In the genomic region with DNA sequence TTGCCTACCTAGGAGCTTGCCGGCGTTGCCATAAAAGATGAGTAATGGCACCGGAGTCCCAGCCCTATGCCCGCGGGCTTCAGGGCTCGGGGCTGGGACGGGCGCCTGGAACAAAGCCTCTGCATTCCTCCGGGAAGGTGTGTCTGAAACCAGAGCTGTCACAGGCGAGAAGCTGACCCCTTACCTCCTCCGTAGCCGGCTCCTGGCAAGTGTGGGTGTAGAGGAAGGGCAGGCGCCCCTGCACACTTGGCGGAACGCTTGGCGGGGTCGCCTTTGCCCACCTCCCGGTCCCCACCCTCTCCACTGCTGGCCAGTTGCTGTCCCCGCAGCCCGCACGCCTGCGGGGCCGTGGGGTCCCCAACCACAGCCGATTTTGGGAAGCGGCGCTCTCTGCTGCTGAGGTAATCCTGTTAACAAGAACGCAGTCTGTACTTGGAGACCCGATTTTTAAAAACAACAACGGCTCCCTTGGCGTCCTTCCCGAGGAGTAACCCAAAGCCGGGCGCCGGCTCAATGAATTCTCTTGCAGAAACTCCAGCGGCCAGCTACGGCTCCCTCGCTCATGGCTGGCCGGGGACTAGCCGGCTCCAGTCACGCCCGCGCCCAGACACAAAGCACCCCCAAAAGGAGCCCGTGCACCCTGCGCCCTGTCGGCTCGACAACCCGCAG, we compare ENCODE assay signal across 9 cellular contexts.
DNase-seq lines count a peak whose midpoint lies in the region; ATAC-seq and TF ChIP-seq lines count a peak whose summit lies in the region.
"Had no signal": no experiment of that assay in that cellular context is flagged by ENCODE, and none has a peak within 500 bp of the region (broad histone marks: within the 10 kb centered on the region; RNA-seq: fewer than 3 reads in every experiment).

No MANE protein-coding gene starts in this region.

- no peak for DNase-seq in activated CD8-positive, alpha-beta memory T cell treated with anti-CD3 and anti-CD28 coated beads, Interleukin-2, amount 10 ng/mL, durations not matched to agents 7 days and 5 days
- DNase-seq in activated CD8-positive, alpha-beta memory T cell treated with anti-CD3 and anti-CD28 coated beads, Interleukin-2, amount 50 U/mL, for 48 hours = no peak
- DNase-seq in HT-29 (ENCODE audit: low spot score) (peak; percentile 97), MCF 10A (ENCODE audit: unreplicated experiment) (peak; percentile 85), islet precursor cell (peak; percentile 94), RPMI8226 (no peak)

- peak overlapping the region; percentile 7 for H3K4me3 Mint-ChIP-seq in activated CD8-positive, alpha-beta memory T cell treated with anti-CD3 and anti-CD28 coated beads, Interleukin-2, amount 10 ng/mL, durations not matched to agents 7 days and 5 days
- H3K4me3 Mint-ChIP-seq in MCF 10A (ENCODE audit: unreplicated experiment) = peak overlapping the region; percentile 79
- H3K4me3 Mint-ChIP-seq in stimulated activated memory B cell treated with anti-CD40 and anti-IgM and Interleukin-4, amounts not matched to agents 10 μg/mL and 1 μg/mL and 100 μg/mL, for 72 hours = peak overlapping the region; percentile 95

- H3K27ac Mint-ChIP-seq in activated CD8-positive, alpha-beta memory T cell treated with anti-CD3 and anti-CD28 coated beads, Interleukin-2, amount 10 ng/mL, durations not matched to agents 7 days and 5 days = no peak overlapping the region
- peak overlapping the region; percentile 10 for H3K27ac Mint-ChIP-seq in MCF 10A (ENCODE audit: low read depth, unreplicated experiment)
- H3K27ac Mint-ChIP-seq in stimulated activated memory B cell treated with anti-CD40 and anti-IgM and Interleukin-4, amounts not matched to agents 10 μg/mL and 1 μg/mL and 100 μg/mL, for 72 hours = peak overlapping the region; percentile 89
- H3K27ac Mint-ChIP-seq: activated naive CD4-positive, alpha-beta T cell treated with anti-CD3 and anti-CD28 coated beads, Interleukin-2, amount 50 U/mL, for 24 hours had no signal

- intact Hi-C loops in MCF 10A (cut with micrococcal nuclease) = loop anchor here (2.0 kb wide), 1 partner anchor 22 kb away; no protein-coding TSS in a partner anchor

- POLR2A ChIA-PET in MCF 10A (lab: Yijun Ruan, JAX) = interaction anchor here (0.6 to 1.8 kb wide), 9 partner anchors 12 to 1006 kb away, joined by 3 to 16 read pairs (median 4); a partner anchor contains a TSS

- peaks cover 10% of the 10 kb centered on the region for H3K4me1 Mint-ChIP-seq in activated CD8-positive, alpha-beta memory T cell treated with anti-CD3 and anti-CD28 coated beads, Interleukin-2, amount 10 ng/mL, durations not matched to agents 7 days and 5 days
- peaks cover 24% of the 10 kb centered on the region for H3K4me1 Mint-ChIP-seq in MCF 10A (ENCODE audit: insufficient read depth, unreplicated experiment)
- peaks cover 41% of the 10 kb centered on the region for H3K4me1 Mint-ChIP-seq in stimulated activated memory B cell treated with anti-CD40 and anti-IgM and Interleukin-4, amounts not matched to agents 10 μg/mL and 1 μg/mL and 100 μg/mL, for 72 hours

- CTCF ChIA-PET in activated CD8-positive, alpha-beta memory T cell treated with anti-CD3 and anti-CD28 coated beads, Interleukin-2, amount 10 ng/mL, durations not matched to agents 7 days and 5 days (lab: Charles Lee) = no interaction called here
- CTCF ChIA-PET in MCF 10A (lab: Yijun Ruan, JAX) = interaction anchor here (0.6 to 2.9 kb wide), 6 partner anchors 12 to 597 kb away, joined by 3 to 13 read pairs (median 4); no protein-coding TSS in a partner anchor

- BruUV-seq in MCF 10A (replicated peaks; lab: Mats Ljungman, UMichigan) = no TSS peak

- ATAC-seq in activated CD8-positive, alpha-beta memory T cell treated with anti-CD3 and anti-CD28 coated beads, Interleukin-2, amount 10 ng/mL, durations not matched to agents 7 days and 5 days = peak; percentile 28
- ATAC-seq in stimulated activated memory B cell treated with anti-CD40 and anti-IgM and Interleukin-4, amounts not matched to agents 10 μg/mL and 1 μg/mL and 100 μg/mL, for 72 hours = peak; percentile 1
- no peak for ATAC-seq in HG03025 (IDR thresholded peaks at IDR 0.05; ENCODE audit: low FRiP score, unreplicated experiment)

- TF ChIP-seq CTCF in MCF 10A (IDR thresholded peaks at IDR 0.05; ENCODE audit: unreplicated experiment) = no peak

- no peaks in the 10 kb centered on the region for H3K9me3 Mint-ChIP-seq in activated CD8-positive, alpha-beta memory T cell treated with anti-CD3 and anti-CD28 coated beads, Interleukin-2, amount 10 ng/mL, durations not matched to agents 7 days and 5 days (ENCODE audit: low read depth)
- no peaks in the 10 kb centered on the region for H3K9me3 Mint-ChIP-seq in MCF 10A (ENCODE audit: unreplicated experiment)
- H3K9me3 Mint-ChIP-seq in stimulated activated memory B cell treated with anti-CD40 and anti-IgM and Interleukin-4, amounts not matched to agents 10 μg/mL and 1 μg/mL and 100 μg/mL, for 72 hours = no peaks in the 10 kb centered on the region
- H3K9me3 Mint-ChIP-seq: activated naive CD4-positive, alpha-beta T cell treated with anti-CD3 and anti-CD28 coated beads, Interleukin-2, amount 50 U/mL, for 24 hours had no signal

- H3K36me3 Mint-ChIP-seq in activated CD8-positive, alpha-beta memory T cell treated with anti-CD3 and anti-CD28 coated beads, Interleukin-2, amount 10 ng/mL, durations not matched to agents 7 days and 5 days = no peaks in the 10 kb centered on the region
- no peaks in the 10 kb centered on the region for H3K36me3 Mint-ChIP-seq in MCF 10A (ENCODE audit: insufficient read depth, unreplicated experiment)
- peaks cover 26% of the 10 kb centered on the region for H3K36me3 Mint-ChIP-seq in stimulated activated memory B cell treated with anti-CD40 and anti-IgM and Interleukin-4, amounts not matched to agents 10 μg/mL and 1 μg/mL and 100 μg/mL, for 72 hours
- H3K36me3 Mint-ChIP-seq: activated naive CD4-positive, alpha-beta T cell treated with anti-CD3 and anti-CD28 coated beads, Interleukin-2, amount 50 U/mL, for 24 hours had no signal

- peaks cover 61% of the 10 kb centered on the region for H3K27me3 Mint-ChIP-seq in activated CD8-positive, alpha-beta memory T cell treated with anti-CD3 and anti-CD28 coated beads, Interleukin-2, amount 10 ng/mL, durations not matched to agents 7 days and 5 days
- H3K27me3 Mint-ChIP-seq in MCF 10A (ENCODE audit: insufficient read depth, unreplicated experiment) = no peaks in the 10 kb centered on the region
- H3K27me3 Mint-ChIP-seq in stimulated activated memory B cell treated with anti-CD40 and anti-IgM and Interleukin-4, amounts not matched to agents 10 μg/mL and 1 μg/mL and 100 μg/mL, for 72 hours = peaks cover 9% of the 10 kb centered on the region

Comparison
In these comparisons a context has a peak if more than half of its experiments do, and no peak if none do; other contexts are left out.
1. DNase-seq: peak in HT-29 (single experiment), MCF 10A (single experiment) and islet precursor cell (single experiment); none in activated CD8-positive, alpha-beta memory T cell treated with anti-CD3 and anti-CD28 coated beads, Interleukin-2, amount 10 ng/mL, durations not matched to agents 7 days and 5 days (single experiment), activated CD8-positive, alpha-beta memory T cell treated with anti-CD3 and anti-CD28 coated beads, Interleukin-2, amount 50 U/mL, for 48 hours (single experiment) and RPMI8226 (single experiment).
2. H3K4me3 Mint-ChIP-seq: peak in every context shown above with its lines; median percentile 95 in stimulated activated memory B cell treated with anti-CD40 and anti-IgM and Interleukin-4, amounts not matched to agents 10 μg/mL and 1 μg/mL and 100 μg/mL, for 72 hours; 79 in MCF 10A; 7 in activated CD8-positive, alpha-beta memory T cell treated with anti-CD3 and anti-CD28 coated beads, Interleukin-2, amount 10 ng/mL, durations not matched to agents 7 days and 5 days.